Comparison of ENCODE assay signal across 8 cellular contexts in the genomic region with DNA sequence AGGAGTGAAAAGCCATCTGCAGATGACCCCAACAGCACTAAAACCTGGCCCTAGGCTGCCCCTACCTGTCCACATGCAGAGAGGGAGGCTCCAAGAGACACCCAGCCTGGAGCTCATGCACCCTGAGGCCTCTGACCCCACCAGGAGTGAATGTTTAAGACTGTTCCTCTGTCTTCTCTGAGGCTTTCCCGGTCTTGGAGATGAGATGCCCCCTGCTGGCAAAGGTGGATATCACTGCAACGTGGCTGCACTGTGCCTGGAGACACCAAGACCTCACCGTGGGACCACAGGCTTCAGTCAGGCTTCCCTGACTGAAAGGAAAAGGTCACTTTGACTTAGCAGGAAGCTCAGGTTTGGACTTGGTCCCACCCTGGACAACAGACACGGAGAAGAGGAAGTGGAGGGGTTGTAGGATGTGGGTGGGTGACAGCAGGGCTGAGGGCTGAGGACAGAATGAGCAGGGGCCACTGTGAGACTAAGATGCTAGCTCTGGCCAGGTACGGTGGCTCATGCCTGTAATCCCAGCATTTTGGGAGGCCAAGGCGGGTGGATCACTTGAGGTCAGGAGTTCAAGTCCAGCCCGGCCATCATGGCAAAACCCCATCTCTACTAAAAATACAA. TPM values are rescaled to one million over a fixed set of nuclear protein-coding genes. Genes with fewer than 3 reads are reported as not detected.
A peak's percentile ranks its signal among the peaks of the same experiment; 100 is the strongest.
DNase-seq lines count a peak whose midpoint lies in the region; ATAC-seq and TF ChIP-seq lines count a peak whose summit lies in the region.
"Not testable (repeated sequence)": the region's sequence is repeated elsewhere in the genome, so short reads cannot be mapped to it uniquely, and the experiment has no call there.

No MANE protein-coding gene starts in this region.

- H3K4me1 Mint-ChIP-seq in natural killer cell treated with Interleukin-12 subunit alpha and Interleukin-12 subunit beta and Interleukin-15 and Interleukin-18, amount 100 ng/mL, for 72 hours (ENCODE audit: low read depth in 2 of 2) = peaks cover 9 to 15% of the 10 kb centered on the region in 2 donors
- H3K4me1 Mint-ChIP-seq in stimulated activated naive CD8-positive, alpha-beta T cell treated with anti-CD3 and anti-CD28 coated beads, Interleukin-15, Interleukin-2, amounts not matched to agents 100 ng/mL and 50 ng/mL, for 24 hours (ENCODE audit: low read depth) = peaks cover 35% of the 10 kb centered on the region

- H3K27ac ChIP-seq in KMS-11, SJSA1: not testable (repeated sequence)

- H2AFZ ChIP-seq in KMS-11 (ENCODE audit: low read depth) = not testable (repeated sequence)

- not testable (repeated sequence) for H3K36me3 Mint-ChIP-seq in natural killer cell treated with Interleukin-12 subunit alpha and Interleukin-12 subunit beta and Interleukin-15 and Interleukin-18, amount 100 ng/mL, for 72 hours; stimulated activated naive CD8-positive, alpha-beta T cell treated with anti-CD3 and anti-CD28 coated beads, Interleukin-15, Interleukin-2, amounts not matched to agents 100 ng/mL and 50 ng/mL, for 24 hours (ENCODE audit: low read depth)

- peak overlapping the region in 1 of 2 donors; percentile 69 for H3K27ac Mint-ChIP-seq in natural killer cell treated with Interleukin-12 subunit alpha and Interleukin-12 subunit beta and Interleukin-15 and Interleukin-18, amount 100 ng/mL, for 72 hours
- peak overlapping the region; percentile 73 for H3K27ac Mint-ChIP-seq in stimulated activated naive CD8-positive, alpha-beta T cell treated with anti-CD3 and anti-CD28 coated beads, Interleukin-15, Interleukin-2, amounts not matched to agents 100 ng/mL and 50 ng/mL, for 24 hours

- not testable (repeated sequence) for H3K27me3 Mint-ChIP-seq in natural killer cell treated with Interleukin-12 subunit alpha and Interleukin-12 subunit beta and Interleukin-15 and Interleukin-18, amount 100 ng/mL, for 72 hours; stimulated activated naive CD8-positive, alpha-beta T cell treated with anti-CD3 and anti-CD28 coated beads, Interleukin-15, Interleukin-2, amounts not matched to agents 100 ng/mL and 50 ng/mL, for 24 hours

- ATAC-seq in GM21723 (IDR thresholded peaks at IDR 0.05; ENCODE audit: unreplicated experiment) = peak; percentile 77
- peak; percentile 62 to 75 for ATAC-seq in natural killer cell treated with Interleukin-12 subunit alpha and Interleukin-12 subunit beta and Interleukin-15 and Interleukin-18, amount 100 ng/mL, for 72 hours

- H3K9me3 Mint-ChIP-seq in natural killer cell treated with Interleukin-12 subunit alpha and Interleukin-12 subunit beta and Interleukin-15 and Interleukin-18, amount 100 ng/mL, for 72 hours; stimulated activated naive CD8-positive, alpha-beta T cell treated with anti-CD3 and anti-CD28 coated beads, Interleukin-15, Interleukin-2, amounts not matched to agents 100 ng/mL and 50 ng/mL, for 24 hours: not testable (repeated sequence)

- not testable (repeated sequence) for H3K4me3 ChIP-seq in KMS-11 (IDR thresholded peaks at IDR 0.05; ENCODE audit: insufficient read depth, low read depth, low read length); SJSA1

- peak; percentile 91 for DNase-seq in ELF-1 (ENCODE audit: low read depth, low spot score)
- peak; percentile 40 to 51 for DNase-seq in SJSA1 (ENCODE audit: low read depth in 1 of 2, low spot score in 2 of 2)
- DNase-seq in activated T-helper 1 cell treated with anti-CD3 and anti-CD28 coated beads, Interleukin-2, amount 50 U/mL, for 16 hours (ENCODE audit: low read depth in 1 of 2, low spot score in 1 of 2) = peak; percentile 12 to 18
- DNase-seq in fibroblast of gingiva (ENCODE audit: low read depth) = peak; percentile 44
- DNase-seq in natural killer cell treated with Interleukin-12 subunit alpha and Interleukin-12 subunit beta and Interleukin-15 and Interleukin-18, amount 100 ng/mL, for 72 hours (ENCODE audit: low spot score) = not testable (repeated sequence)

- not testable (repeated sequence) for H3K36me3 ChIP-seq in KMS-11 (ENCODE audit: insufficient read depth); SJSA1

- H3K4me1 ChIP-seq in KMS-11 (ENCODE audit: low read depth, poor library complexity, severe bottlenecking); SJSA1 (replicated peaks): not testable (repeated sequence)

- peak; percentile 71 for TF ChIP-seq CTCF in KMS-11 (conservative IDR thresholded peaks at IDR 0.05; ENCODE audit: low read depth, low read length)

- H3K9ac ChIP-seq in KMS-11 = not testable (repeated sequence)

- H4K20me1 ChIP-seq in KMS-11 (ENCODE audit: insufficient read depth) = not testable (repeated sequence)

- not testable (repeated sequence) for H3K9me3 ChIP-seq in SJSA1 (replicated peaks)

- H3K4me2 ChIP-seq in KMS-11 = not testable (repeated sequence)

- not testable (repeated sequence) for H3K27me3 ChIP-seq in KMS-11 (ENCODE audit: insufficient read depth, low read depth); SJSA1 (replicated peaks)

- peak overlapping the region; percentile 45 for H3K4me3 Mint-ChIP-seq in natural killer cell treated with Interleukin-12 subunit alpha and Interleukin-12 subunit beta and Interleukin-15 and Interleukin-18, amount 100 ng/mL, for 72 hours
- H3K4me3 Mint-ChIP-seq in stimulated activated naive CD8-positive, alpha-beta T cell treated with anti-CD3 and anti-CD28 coated beads, Interleukin-15, Interleukin-2, amounts not matched to agents 100 ng/mL and 50 ng/mL, for 24 hours = not testable (repeated sequence)

- not testable (repeated sequence) for H3K79me2 ChIP-seq in KMS-11 (ENCODE audit: insufficient read depth, low read depth)

RNA-seq across cellular contexts. Expression of gene FAM156A, which starts 31.8 kb away (rescaled TPM):
- 14.1 and 15.0 TPM in 2 replicates for total RNA-seq in SJSA1 (2014; rRNA removed; shearing (Covaris generic))
- total RNA-seq in natural killer cell treated with Interleukin-12 subunit alpha and Interleukin-12 subunit beta and Interleukin-15 and Interleukin-18, amount 100 ng/mL, for 72 hours = 10 to 100 TPM; 24.8 to 41.5 TPM

RNA-seq across cellular contexts. Expression of gene GPR173, which starts 58.5 kb away (rescaled TPM):
- 0.19 and 0.42 TPM in 2 replicates for total RNA-seq in SJSA1 (2014; rRNA removed; shearing (Covaris generic))
- total RNA-seq in natural killer cell treated with Interleukin-12 subunit alpha and Interleukin-12 subunit beta and Interleukin-15 and Interleukin-18, amount 100 ng/mL, for 72 hours = not detected
